ENCODE assay signal across 12 cellular contexts in genomic region chr10:93440591-93441012, GRCh38. TPM values are rescaled to one million over a fixed set of nuclear protein-coding genes. Genes with fewer than 3 reads are reported as not detected.
A peak's percentile ranks its signal among the peaks of the same experiment; 100 is the strongest.
DNase-seq lines count a peak whose midpoint lies in the region; ATAC-seq, FAIRE-seq and TF ChIP-seq lines count a peak whose summit lies in the region.
"Had no signal": no experiment of that assay in that cellular context is flagged by ENCODE, and none has a peak within 500 bp of the region (broad histone marks: within the 10 kb centered on the region; RNA-seq: fewer than 3 reads in every experiment).

No MANE protein-coding gene starts in this region.

- H3K27me3 ChIP-seq in brain microvascular endothelial cell (replicated peaks) (no peaks in the 10 kb centered on the region), mesenchymal stem cell (ENCODE audit: control insufficient read depth in 1 of 2, insufficient read depth in 1 of 2, low read length in 2 of 2) (no peaks in the 10 kb centered on the region)

- no peak overlapping the region for H2BK5ac ChIP-seq in mesenchymal stem cell (ENCODE audit: low read depth, low read length, poor library complexity, severe bottlenecking)

- H3K9me3 ChIP-seq in mesenchymal stem cell (ENCODE audit: control insufficient read depth, low read length) = no peaks in the 10 kb centered on the region

- H3K9ac ChIP-seq in mesenchymal stem cell (ENCODE audit: low read length) = peak overlapping the region; percentile 90

- H3K79me1 ChIP-seq in mesenchymal stem cell (replicated peaks; ENCODE audit: low read length, poor library complexity, severe bottlenecking) = no peaks in the 10 kb centered on the region

- no peak overlapping the region for H2AFZ ChIP-seq in mesenchymal stem cell (ENCODE audit: low read depth, low read length)

- no peak overlapping the region for H3K14ac ChIP-seq in mesenchymal stem cell (ENCODE audit: low read length in 2 of 2)

- H2BK120ac ChIP-seq in mesenchymal stem cell (ENCODE audit: low read depth, low read length) = no peak overlapping the region

- no peak overlapping the region for H2BK12ac ChIP-seq in mesenchymal stem cell (ENCODE audit: low read length in 2 of 2)

- peak overlapping the region in 1 of 2 experiments; percentile 46 for H3K18ac ChIP-seq in mesenchymal stem cell (ENCODE audit: low read depth in 1 of 2, low read length in 2 of 2)

- ATAC-seq in GM21619 (IDR thresholded peaks at IDR 0.05; ENCODE audit: unreplicated experiment) = no peak

- H3K27ac ChIP-seq in brain microvascular endothelial cell = peak overlapping the region; percentile 16
- peak overlapping the region; percentile 57 for H3K27ac ChIP-seq in mesenchymal stem cell (ENCODE audit: low read length, poor library complexity, severe bottlenecking)

- no peak overlapping the region for H3K23ac ChIP-seq in mesenchymal stem cell (ENCODE audit: low read length in 2 of 2)

- no peak overlapping the region for H4K8ac ChIP-seq in mesenchymal stem cell (ENCODE audit: low read length)

- no peaks in the 10 kb centered on the region for H3K9me3 Mint-ChIP-seq in type B pancreatic cell
- H3K9me3 Mint-ChIP-seq: T-helper 1 cell treated with Interleukin-12 subunit alpha and Interleukin-12 subunit beta and Interleukin-4 antibody, amounts not matched to agents 30 μg/mL and 1 μg/mL, for 36 hours had no signal

- H3K4me1 Mint-ChIP-seq in type B pancreatic cell (ENCODE audit: unreplicated experiment) = peaks cover 73% of the 10 kb centered on the region

- H3K36me3 ChIP-seq in brain microvascular endothelial cell (replicated peaks) (peaks cover 28% of the 10 kb centered on the region), mesenchymal stem cell (ENCODE audit: control insufficient read depth in 1 of 2, insufficient read depth in 2 of 2, low read depth in 1 of 2, low read length in 2 of 2) (peaks cover 8 to 51% of the 10 kb centered on the region in 2 experiments)

- no peak overlapping the region for H4K91ac ChIP-seq in mesenchymal stem cell (ENCODE audit: low read length)

- H3K4me3 ChIP-seq in brain microvascular endothelial cell (ENCODE audit: low read depth, low read length) = no peak overlapping the region
- peak overlapping the region in 1 of 2 experiments; percentile 12 for H3K4me3 ChIP-seq in mesenchymal stem cell (ENCODE audit: insufficient read depth in 1 of 2, low read depth in 1 of 2, low read length in 2 of 2)

- H2AK5ac ChIP-seq in mesenchymal stem cell (ENCODE audit: low read length, severe bottlenecking) = no peak overlapping the region

- in situ Hi-C loops in brain microvascular endothelial cell (cut with HindIII; ENCODE audit: low pct_ligation_motif_present, low sequenced_read_pairs) = no loop called here

- H3K4me3 Mint-ChIP-seq in type B pancreatic cell = peak overlapping the region; percentile 5
- H3K4me3 Mint-ChIP-seq: T-helper 1 cell treated with Interleukin-12 subunit alpha and Interleukin-12 subunit beta and Interleukin-4 antibody, amounts not matched to agents 30 μg/mL and 1 μg/mL, for 36 hours had no signal

- 22% methylated on average over 2 of the region's 2 CpGs for WGBS in mesenchymal stem cell

- FAIRE-seq in HTR-8/SVneo (lab: Jason Lieb, UNC) = no peak
- FAIRE-seq: endometrium had no signal

- peak overlapping the region in 1 of 2 experiments; percentile 46 for H3K4ac ChIP-seq in mesenchymal stem cell (ENCODE audit: low read depth in 1 of 2, low read length in 2 of 2)

- H3K4me2 ChIP-seq in mesenchymal stem cell (ENCODE audit: low read length, poor library complexity, severe bottlenecking) = no peak overlapping the region

- H3K27ac Mint-ChIP-seq in type B pancreatic cell = peak overlapping the region; percentile 66
- H3K27ac Mint-ChIP-seq: T-helper 1 cell treated with Interleukin-12 subunit alpha and Interleukin-12 subunit beta and Interleukin-4 antibody, amounts not matched to agents 30 μg/mL and 1 μg/mL, for 36 hours had no signal

- DNase-seq in NCI-H748 (lab: John Stamatoyannopoulos, UW; ENCODE audit: unreplicated experiment) (peak; percentile 16), NCI-H748 treated with DMSO at 0.1 percent for 48 hours (lab: John Stamatoyannopoulos, UW) (no peak), brain microvascular endothelial cell (no peak), mesenchymal stem cell (peak; percentile 50), type B pancreatic cell (ENCODE audit: extremely low spot score, unreplicated experiment) (no peak), activated gamma-delta T cell treated with Interleukin-2 at 50 U/mL for 16 hours (no peak), HTR-8/SVneo (ENCODE audit: insufficient read length, low spot score) (no peak)
- DNase-seq: activated T-cell treated with anti-CD3 and anti-CD28 coated beads, Interleukin-2, amount 50 U/mL, for 1 hour; NCI-H2029 treated with DMSO at 0.1 percent for 48 hours had no signal

- TF ChIP-seq CTCF in brain microvascular endothelial cell (IDR thresholded peaks at IDR 0.05; ENCODE audit: low read depth, low read length, missing control alignments) = no peak
- TF ChIP-seq CTCF in type B pancreatic cell (conservative IDR thresholded peaks at IDR 0.05) = no peak

- H3K4me1 ChIP-seq in mesenchymal stem cell (ENCODE audit: control insufficient read depth, insufficient read depth, low read depth, low read length) = peaks cover 22% of the 10 kb centered on the region

- no peaks in the 10 kb centered on the region for H3K27me3 Mint-ChIP-seq in type B pancreatic cell

- H3K36me3 Mint-ChIP-seq in type B pancreatic cell = peaks cover 4% of the 10 kb centered on the region

- no peak overlapping the region for H2BK15ac ChIP-seq in mesenchymal stem cell (ENCODE audit: low read depth, poor library complexity, severe bottlenecking)

RNA-seq across cellular contexts. Expression of gene MYOF, which starts 41.5 kb away (rescaled TPM):
- polyA plus RNA-seq in mesenchymal stem cell (2013, experiment 1 of 2) = 151 TPM
- polyA plus RNA-seq in mesenchymal stem cell (2013, experiment 2 of 2) = 144 TPM
- 49.4 and 79.8 TPM in 2 replicates for total RNA-seq in type B pancreatic cell (ENCODE audit: low replicate concordance)

RNA-seq across cellular contexts. Expression of gene CEP55, which starts 55.8 kb away (rescaled TPM):
- 8.3 TPM for polyA plus RNA-seq in mesenchymal stem cell (2013, experiment 1 of 2)
- polyA plus RNA-seq in mesenchymal stem cell (2013, experiment 2 of 2) = 8.3 TPM
- 7.4 and 14.8 TPM in 2 replicates for total RNA-seq in type B pancreatic cell (ENCODE audit: low replicate concordance)

Comparison
In these comparisons a context has a peak if more than half of its experiments do, and no peak if none do; other contexts are left out.
1. DNase-seq: peak in NCI-H748 (single experiment) and mesenchymal stem cell (single experiment); none in NCI-H748 treated with DMSO at 0.1 percent for 48 hours (single experiment), brain microvascular endothelial cell (single experiment), type B pancreatic cell (single experiment), activated gamma-delta T cell treated with Interleukin-2 at 50 U/mL for 16 hours (single experiment) and HTR-8/SVneo (single experiment).